ENCODE assay signal across 16 cellular contexts in the genomic region with DNA sequence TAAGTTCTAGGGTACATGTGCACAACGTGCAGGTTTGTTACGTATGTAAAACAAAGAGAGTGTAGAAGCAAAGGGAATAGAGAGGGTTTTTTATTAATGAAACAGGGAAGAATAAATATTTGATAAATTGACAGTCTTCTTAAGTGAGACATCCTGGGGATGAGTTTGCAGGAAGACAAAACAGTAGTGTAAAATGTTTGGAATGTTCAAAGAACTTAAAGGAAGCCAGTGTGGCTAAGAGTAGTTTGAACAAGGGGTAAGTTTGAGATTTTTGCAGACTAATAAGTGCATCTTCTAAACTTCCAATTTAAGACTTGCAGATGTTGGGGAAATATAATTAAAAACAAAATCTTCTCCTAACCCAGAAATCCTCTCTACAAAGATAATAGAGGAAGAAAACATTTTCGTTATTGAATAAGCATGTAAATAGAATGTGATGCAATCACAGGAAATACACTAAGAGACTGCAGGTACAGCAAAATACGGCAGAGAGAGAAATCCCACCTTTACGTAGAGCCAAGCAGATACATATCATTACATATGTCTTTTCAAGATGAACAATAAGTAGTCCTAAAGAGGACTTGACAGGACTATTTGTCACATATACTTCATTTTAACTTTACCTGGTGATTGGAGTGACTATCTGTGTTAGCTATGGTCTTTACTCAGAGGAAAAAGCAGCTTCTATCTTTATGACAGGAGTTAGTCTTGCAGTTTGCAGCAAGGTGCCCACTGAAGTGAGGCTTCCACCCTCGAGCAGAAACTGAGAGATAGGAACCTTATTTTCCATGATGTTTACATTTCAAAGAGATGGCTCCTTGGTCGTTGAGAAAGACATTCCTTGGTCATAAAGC.
DNase-seq lines count a peak whose midpoint lies in the region; ATAC-seq and TF ChIP-seq lines count a peak whose summit lies in the region.
"Had no signal": no experiment of that assay in that cellular context is flagged by ENCODE, and none has a peak within 500 bp of the region (broad histone marks: within the 10 kb centered on the region; RNA-seq: fewer than 3 reads in every experiment).

No MANE protein-coding gene starts in this region.

- H3K79me1 ChIP-seq in mesendoderm (ENCODE audit: low read length): no peaks in the 10 kb centered on the region

- no peak overlapping the region for H2BK5ac ChIP-seq in mesendoderm (ENCODE audit: low read length)

- peak; percentile 16 for DNase-seq in GM03348 (ENCODE audit: low spot score)
- peak; percentile 8 for DNase-seq in NCI-H460 (ENCODE audit: extremely low read depth, low read depth)
- peak; percentile 43 for DNase-seq in choroid plexus epithelial cell (ENCODE audit: low read depth)
- peak; percentile 69 for DNase-seq in mesendoderm
- no peak for DNase-seq in GM19238 (ENCODE audit: insufficient read length, low spot score)
- DNase-seq in activated gamma-delta T cell (lab: John Stamatoyannopoulos, UW): no peak
- no peak for DNase-seq in mucosa of gallbladder (ENCODE audit: low spot score)
- DNase-seq: activated CD4-positive, alpha-beta T cell treated with anti-CD3 and anti-CD28 coated beads for 36 hours; activated effector memory CD4-positive, alpha-beta T cell treated with Interleukin-2 at 50 U/mL for 16 hours; adrenal gland; GOT3; left ventricle myocardium superior; nucleus accumbens; SW 1271 had no signal

- H3K4me3 ChIP-seq in choroid plexus epithelial cell (ENCODE audit: low read depth, low read length): no peak overlapping the region
- H3K4me3 ChIP-seq in mesendoderm (ENCODE audit: low read length): no peak overlapping the region
- H3K4me3 ChIP-seq: adrenal gland, cardiac muscle cell had no signal

- H2AK5ac ChIP-seq in mesendoderm (ENCODE audit: low read length): no peak overlapping the region

- no peaks in the 10 kb centered on the region for H3K36me3 ChIP-seq in mesendoderm (ENCODE audit: control insufficient read depth, insufficient read depth, low read length)
- H3K36me3 ChIP-seq: adrenal gland, cardiac muscle cell had no signal

- ATAC-seq in HG03025 (IDR thresholded peaks at IDR 0.05; ENCODE audit: low FRiP score, unreplicated experiment): no peak
- ATAC-seq: activated CD4-positive, alpha-beta T cell treated with anti-CD3 and anti-CD28 coated beads for 36 hours had no signal

- TF ChIP-seq CTCF in choroid plexus epithelial cell (conservative IDR thresholded peaks at IDR 0.05; ENCODE audit: low read depth, low read length): no peak

- H3K27me3 ChIP-seq in mesendoderm (ENCODE audit: insufficient read depth, low read length, poor library complexity): no peaks in the 10 kb centered on the region
- H3K27me3 ChIP-seq: adrenal gland, cardiac muscle cell had no signal

- no peak overlapping the region for H4K8ac ChIP-seq in mesendoderm (ENCODE audit: low read depth, low read length)

- peak overlapping the region; percentile 62 for H3K27ac ChIP-seq in mesendoderm (ENCODE audit: low read depth, low read length)
- H3K27ac ChIP-seq: adrenal gland, cardiac muscle cell had no signal

- no CpG with 5 or more reads among the region's 7 CpGs for whole genome bisulfite sequencing in mesendoderm (ENCODE audit: extremely low coverage, insufficient coverage, low lambda C conversion rate)

- no peaks in the 10 kb centered on the region for H3K79me2 ChIP-seq in mesendoderm (ENCODE audit: control insufficient read depth, insufficient read depth, low read length)

- H4K5ac ChIP-seq in mesendoderm (ENCODE audit: low read length): no peak overlapping the region

- peak overlapping the region; percentile 75 for H3K18ac ChIP-seq in mesendoderm (ENCODE audit: low read length)

- H3K9ac ChIP-seq in mesendoderm (ENCODE audit: low read length): no peak overlapping the region

- no peak overlapping the region for H3K56ac ChIP-seq in mesendoderm (ENCODE audit: low read length)

- no peak overlapping the region for H3K4ac ChIP-seq in mesendoderm (ENCODE audit: low read depth, low read length)

- H3K4me1 ChIP-seq in mesendoderm (ENCODE audit: control insufficient read depth, low read depth, low read length): peaks cover 5% of the 10 kb centered on the region
- H3K4me1 ChIP-seq: adrenal gland had no signal

- H2BK120ac ChIP-seq in mesendoderm (ENCODE audit: low read depth, low read length): no peak overlapping the region

- no peak overlapping the region for H2BK15ac ChIP-seq in mesendoderm (replicated peaks; ENCODE audit: low read depth)

- H3K23ac ChIP-seq in mesendoderm (ENCODE audit: low read length): no peak overlapping the region

- H3K4me2 ChIP-seq in mesendoderm (ENCODE audit: low read length): no peak overlapping the region

Comparison
In these comparisons a context has a peak if more than half of its experiments do, and no peak if none do; other contexts are left out.
1. DNase-seq: peak in GM03348 (single experiment), NCI-H460 (single experiment), choroid plexus epithelial cell (single experiment) and mesendoderm (single experiment); none in GM19238 (single experiment), activated gamma-delta T cell (single experiment) and mucosa of gallbladder (single experiment).